18 cellular contexts compared by ENCODE assay signal in the genomic region with DNA sequence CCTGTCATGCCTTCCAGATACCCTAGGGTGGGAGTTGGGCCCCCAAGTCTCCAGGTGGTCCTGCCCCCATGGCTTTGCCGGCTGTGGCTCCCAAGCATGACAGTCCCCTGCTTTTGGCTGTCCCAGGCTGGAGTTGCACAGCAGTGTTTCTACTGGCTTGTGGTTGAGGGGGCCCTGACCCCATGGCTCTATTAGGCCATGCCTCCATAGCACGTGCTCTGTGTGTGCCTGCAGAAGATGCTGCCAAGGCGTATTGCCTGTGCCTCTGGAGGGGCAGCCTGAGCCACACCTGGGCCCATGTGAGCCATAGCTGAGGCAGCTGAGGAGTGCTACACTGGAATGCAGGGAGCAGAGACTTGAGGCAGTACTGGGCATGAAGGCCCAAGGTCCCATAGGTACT. TPM values are rescaled to one million over a fixed set of nuclear protein-coding genes. Genes with fewer than 3 reads are reported as not detected.
A peak's percentile ranks its signal among the peaks of the same experiment; 100 is the strongest.
DNase-seq lines count a peak whose midpoint lies in the region; ATAC-seq lines count a peak whose summit lies in the region.
"Had no signal": no experiment of that assay in that cellular context is flagged by ENCODE, and none has a peak within 500 bp of the region (broad histone marks: within the 10 kb centered on the region; RNA-seq: fewer than 3 reads in every experiment).

No MANE protein-coding gene starts in this region.

- peak; percentile 41 for ATAC-seq in left lobe of liver
- ATAC-seq in HG03442 (IDR thresholded peaks at IDR 0.05; ENCODE audit: unreplicated experiment): no peak
- ATAC-seq: CD8-positive, alpha-beta T cell; GM12878; GM23338; HCT116 had no signal

- peak; percentile 53 for DNase-seq in activated effector memory CD4-positive, alpha-beta T cell treated with anti-CD3 and anti-CD28 coated beads, Interleukin-2, amount 50 U/mL, for 16 hours
- no peak for DNase-seq in activated effector memory CD4-positive, alpha-beta T cell treated with Interleukin-2 at 50 U/mL for 16 hours
- DNase-seq in left lobe of liver (ENCODE audit: low spot score): no peak
- DNase-seq in mesenteric fat pad (ENCODE audit: low spot score): peak; percentile 51
- DNase-seq in activated CD4-positive, alpha-beta T cell treated with anti-CD3 and anti-CD28 coated beads for 48 hours: no peak
- no peak for DNase-seq in NCI-H510A (lab: John Stamatoyannopoulos, UW)
- DNase-seq: Caco-2; CD4-positive, CD25-positive, alpha-beta regulatory T cell; CD8-positive, alpha-beta T cell; DMS153; DMS79; EL; GDM1; H9 had no signal

RNA-seq across cellular contexts. Expression of a gene that starts 25.4 kb away (rescaled TPM):
- 564 TPM for total RNA-seq in left lobe of liver
- 723 TPM for total RNA-seq in mesenteric fat pad

RNA-seq across cellular contexts. Expression of a gene that starts 48.8 kb away (rescaled TPM):
- total RNA-seq in left lobe of liver: 24.8 TPM
- total RNA-seq in mesenteric fat pad: 55.2 TPM

RNA-seq across cellular contexts. Expression of a gene that starts 49.9 kb away (rescaled TPM):
- total RNA-seq in left lobe of liver (0.35 TPM), mesenteric fat pad (1.3 TPM)
- total RNA-seq: GM12878, GM23338, H9 had no signal

RNA-seq across cellular contexts. Expression of a gene that starts 50.0 kb away (rescaled TPM):
- 0.35 TPM for total RNA-seq in left lobe of liver
- 1.0 TPM for total RNA-seq in mesenteric fat pad
- total RNA-seq: GM23338, H9 had no signal

Comparison
In these comparisons a context has a peak if more than half of its experiments do, and no peak if none do; other contexts are left out.
1. DNase-seq: peak in activated effector memory CD4-positive, alpha-beta T cell treated with anti-CD3 and anti-CD28 coated beads, Interleukin-2, amount 50 U/mL, for 16 hours (single experiment) and mesenteric fat pad (single experiment); none in activated effector memory CD4-positive, alpha-beta T cell treated with Interleukin-2 at 50 U/mL for 16 hours (single experiment), left lobe of liver (single experiment), activated CD4-positive, alpha-beta T cell treated with anti-CD3 and anti-CD28 coated beads for 48 hours (single experiment) and NCI-H510A (single experiment).